20 cellular contexts compared by ENCODE assay signal in the genomic region with DNA sequence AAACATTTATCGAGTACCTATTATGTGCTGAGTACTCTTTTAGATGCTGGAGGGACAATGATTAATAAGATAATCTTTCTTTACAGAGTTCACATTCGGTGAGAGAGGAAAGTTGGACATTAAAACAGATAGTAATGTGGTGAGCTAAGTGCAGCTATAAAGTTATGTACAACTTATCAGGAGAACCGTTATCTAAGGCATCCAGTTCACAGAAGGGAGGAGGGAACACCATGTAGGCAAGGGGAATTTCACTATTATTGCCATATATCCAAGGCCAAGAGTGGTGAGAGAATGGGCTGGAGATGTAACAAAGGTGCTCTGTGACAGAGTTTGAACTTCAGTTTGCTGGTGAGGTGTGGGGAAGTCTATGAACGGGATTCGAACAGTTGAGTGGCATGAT.
"Had no signal": no experiment of that assay in that cellular context is flagged by ENCODE, and none has a peak within 500 bp of the region (broad histone marks: within the 10 kb centered on the region; RNA-seq: fewer than 3 reads in every experiment).

No MANE protein-coding gene starts in this region.

- H3K36me3 ChIP-seq: esophagus squamous epithelium, left lung, spleen, suprapubic skin, upper lobe of left lung had no signal

- H3K9me3 ChIP-seq: esophagus squamous epithelium, psoas muscle, suprapubic skin, upper lobe of left lung had no signal

- DNase-seq: activated B cell treated with CpG ODN at 0.5 μM for 24 hours; activated CD4-positive, alpha-beta T cell treated with anti-CD3 and anti-CD28 coated beads for 48 hours; activated CD8-positive, alpha-beta T cell treated with anti-CD3 and anti-CD28 coated beads for 36 hours; activated effector memory CD4-positive, alpha-beta T cell treated with Interleukin-2 at 50 U/mL for 16 hours; activated naive CD4-positive, alpha-beta T cell treated with anti-CD3 and anti-CD28 coated beads, Interleukin-2, amount 50 U/mL, for 16 hours; activated T-cell treated with anti-CD3 and anti-CD28 coated beads, Interleukin-2, amount 50 U/mL, for 4 hours; central memory CD4-positive, alpha-beta T cell; esophagus squamous epithelium; head of caudate nucleus; islet precursor cell; left lung; mesendoderm; psoas muscle; spleen; upper lobe of left lung had no signal

- ATAC-seq: activated CD8-positive, alpha-beta T cell treated with anti-CD3 and anti-CD28 coated beads for 36 hours; activated T-cell treated with anti-CD3 and anti-CD28 coated beads, Interleukin-2, amount 50 U/mL, for 4 hours; left lung; natural killer cell treated with Interleukin-12 subunit alpha and Interleukin-12 subunit beta and Interleukin-15 and Interleukin-18, amount 100 ng/mL, for 72 hours; psoas muscle; sciatic nerve; SK-N-SH treated with all-trans-retinoic acid at 6 μM for 48 hours had no signal

- H3K4me1 ChIP-seq: psoas muscle had no signal

- H3K27me3 ChIP-seq: esophagus squamous epithelium, left lung, spleen, suprapubic skin, upper lobe of left lung had no signal

- H3K4me3 ChIP-seq: coronary artery, esophagus squamous epithelium, left lung, psoas muscle, spleen, suprapubic skin, upper lobe of left lung had no signal

- H3K27ac ChIP-seq: coronary artery, esophagus squamous epithelium, left lung, psoas muscle, spleen, suprapubic skin, upper lobe of left lung had no signal
